Comparison of ENCODE assay signal across 8 cellular contexts in genomic region chr18:59900222-59901128, GRCh38. TPM values are rescaled to one million over a fixed set of nuclear protein-coding genes. Genes with fewer than 3 reads are reported as not detected.
DNase-seq lines count a peak whose midpoint lies in the region; ATAC-seq and TF ChIP-seq lines count a peak whose summit lies in the region.

No MANE protein-coding gene starts in this region.

- H3K36me3 Mint-ChIP-seq in CD8-positive, alpha-beta memory T cell: peaks cover 0 to 28% (median 0%) of the 10 kb centered on the region in 3 donors

- peak; percentile 52 to 85 (median 68) for DNase-seq in CD8-positive, alpha-beta memory T cell
- DNase-seq in NOMO-1 treated with dmso at 0.1 percent for 144 hours (lab: John Stamatoyannopoulos, UW; ENCODE audit: unreplicated experiment) (peak; percentile 76), activated T-cell treated with anti-CD3 and anti-CD28 coated beads for 1 hour (ENCODE audit: low read depth) (peak; percentile 40), fibroblast of lung (ENCODE audit: low read depth in 2 of 2) (peak; percentile 83 to 88), transverse colon (peak; percentile 64)

- H3K4me2 ChIP-seq in fibroblast of lung (ENCODE audit: extremely low read depth, insufficient read depth, low read length): peak overlapping the region; percentile 61

- peak overlapping the region; percentile 85 for H3K27ac ChIP-seq in CD8-positive, alpha-beta memory T cell (ENCODE audit: low read depth, low read length)
- H3K27ac ChIP-seq in fibroblast of lung (ENCODE audit: insufficient read depth, low read length) (peak overlapping the region; percentile 87), transverse colon (peak overlapping the region; percentile 85 to 94 (median 90))

- H3K4me3 ChIP-seq in CD8-positive, alpha-beta memory T cell (ENCODE audit: low read length): peak overlapping the region; percentile 72
- H3K4me3 ChIP-seq in fibroblast of lung (replicated peaks in 1 of 4; ENCODE audit: control extremely low read depth in 1 of 4, insufficient read depth in 1 of 4, low read depth in 3 of 4, low read length in 4 of 4) (peak overlapping the region; percentile 76 to 98 (median 88)), neuron (ENCODE audit: low read length) (peak overlapping the region; percentile 67), transverse colon (peak overlapping the region; percentile 37 to 72 (median 58))

- no peaks in the 10 kb centered on the region for H3K27me3 ChIP-seq in CD8-positive, alpha-beta memory T cell (ENCODE audit: insufficient read depth, low read length, poor library complexity, severe bottlenecking)
- H3K27me3 ChIP-seq in fibroblast of lung (ENCODE audit: control insufficient read depth, insufficient read depth, low read length): no peaks in the 10 kb centered on the region
- H3K27me3 ChIP-seq in neuron (ENCODE audit: insufficient read depth, low read length): peaks cover 25% of the 10 kb centered on the region
- H3K27me3 ChIP-seq in transverse colon: peaks cover 5% of the 10 kb centered on the region

- 2 to 8% methylated on average over 13 to 40 of the region's 51 CpGs for WGBS in transverse colon (ENCODE audit: low coverage in 1 of 2), 2 donors

- ATAC-seq in GM19397 (IDR thresholded peaks at IDR 0.05; ENCODE audit: unreplicated experiment) (peak; percentile 35), HG03558 (IDR thresholded peaks at IDR 0.05; ENCODE audit: extremely low read depth, unreplicated experiment) (peak; percentile 3)

- in situ Hi-C loops in transverse colon (cut with MboI; ENCODE audit: low pct_ligation_motif_present in 1 of 4, low pct_unique_long_range_greater_than_20kb in 1 of 4, low sequenced_read_pairs in 3 of 4): no loop called here

- no peaks in the 10 kb centered on the region for H3K27me3 Mint-ChIP-seq in CD8-positive, alpha-beta memory T cell

- TF ChIP-seq EP300 in transverse colon (IDR thresholded peaks at IDR 0.05; ENCODE audit: low read depth): no peak

- no peaks in the 10 kb centered on the region for H3K9me3 ChIP-seq in CD8-positive, alpha-beta memory T cell (ENCODE audit: low read length)
- H3K9me3 ChIP-seq in fibroblast of lung (ENCODE audit: control insufficient read depth, insufficient read depth, low read depth, low read length): no peaks in the 10 kb centered on the region
- peaks cover 6% of the 10 kb centered on the region for H3K9me3 ChIP-seq in neuron (ENCODE audit: low read length)
- no peaks in the 10 kb centered on the region for H3K9me3 ChIP-seq in transverse colon

- peak overlapping the region; percentile 97 to 99 (median 99) for H3K4me3 Mint-ChIP-seq in CD8-positive, alpha-beta memory T cell

- H3K9me3 Mint-ChIP-seq in CD8-positive, alpha-beta memory T cell: no peaks in the 10 kb centered on the region

- H3K4me1 ChIP-seq in CD8-positive, alpha-beta memory T cell (ENCODE audit: insufficient read depth, low read length): peaks cover 42% of the 10 kb centered on the region
- H3K4me1 ChIP-seq in fibroblast of lung (ENCODE audit: control insufficient read depth, extremely low read depth, insufficient read depth, low read length) (peaks cover 9% of the 10 kb centered on the region), neuron (ENCODE audit: insufficient read depth, low read length) (peaks cover 14% of the 10 kb centered on the region), transverse colon (peaks cover 0 to 31% (median 9%) of the 10 kb centered on the region in 4 donors)

- CTCF ChIA-PET in CD8-positive, alpha-beta memory T cell (lab: Charles Lee): interaction anchor here (1.0 kb wide), 1 partner anchor 18 kb away, joined by 3 read pairs; no protein-coding TSS in a partner anchor

- H3K79me2 ChIP-seq in fibroblast of lung (ENCODE audit: control insufficient read depth, insufficient read depth, low read length): peaks cover 22% of the 10 kb centered on the region

- TF ChIP-seq CTCF in fibroblast of lung (conservative IDR thresholded peaks at IDR 0.05 in 1 of 2, IDR thresholded peaks at IDR 0.05 in 1 of 2; ENCODE audit: low read depth in 1 of 2, low read length in 2 of 2): no peak
- TF ChIP-seq CTCF in transverse colon (IDR thresholded peaks at IDR 0.05): no peak

- no peaks in the 10 kb centered on the region for H4K20me1 ChIP-seq in fibroblast of lung (ENCODE audit: control insufficient read depth, extremely low read depth, insufficient read depth, low read length)

- peaks cover 47 to 53% (median 50%) of the 10 kb centered on the region in 3 donors for H3K4me1 Mint-ChIP-seq in CD8-positive, alpha-beta memory T cell

- peak overlapping the region; percentile 79 for H3K9ac ChIP-seq in fibroblast of lung (ENCODE audit: insufficient read depth, low read length)

- H3K27ac Mint-ChIP-seq in CD8-positive, alpha-beta memory T cell: peak overlapping the region; percentile 94 to 99 (median 98)

- H2AFZ ChIP-seq in fibroblast of lung (ENCODE audit: low read length) (no peak overlapping the region), neuron (ENCODE audit: low read depth, low read length) (peak overlapping the region; percentile 68)

- peak; percentile 31 for TF ChIP-seq POLR2A in transverse colon (IDR thresholded peaks at IDR 0.05)

- intact Hi-C loops in transverse colon (cut with DNase I; ENCODE audit: low total_unique reads): no loop called here

- no peaks in the 10 kb centered on the region for H3K36me3 ChIP-seq in CD8-positive, alpha-beta memory T cell (ENCODE audit: insufficient read depth, low read length)
- H3K36me3 ChIP-seq in fibroblast of lung (ENCODE audit: control insufficient read depth, insufficient read depth, low read length) (peaks cover 2% of the 10 kb centered on the region), neuron (ENCODE audit: insufficient read depth, low read length) (peaks cover 9% of the 10 kb centered on the region), transverse colon (no peaks in the 10 kb centered on the region)

- POLR2A ChIA-PET in CD8-positive, alpha-beta memory T cell (lab: Charles Lee): interaction anchor here (0.5 to 1.2 kb wide), 3 partner anchors 15 to 20 kb away, joined by 3 to 6 read pairs (median 3); no protein-coding TSS in a partner anchor

RNA-seq across cellular contexts. Expression of gene PMAIP1, which starts 0.7 kb away (rescaled TPM):
- 10 to 100 TPM; 82.8 to 83.6 TPM for total RNA-seq in CD8-positive, alpha-beta memory T cell
- 15.0 TPM for polyA plus RNA-seq in CD8-positive, alpha-beta memory T cell
- total RNA-seq in fibroblast of lung (29.8 and 34.7 TPM in 2 replicates), transverse colon (10 to 100 TPM in 1 of 4 donors, 1 to 10 TPM in 1, under 1 TPM in 1, not detected in 1; 0.82 to 66.5 (median 3.5) TPM)
- polyA plus RNA-seq in fibroblast of lung: 8.5 and 15.9 TPM in 2 replicates
- polyA plus RNA-seq in fibroblast of lung (2012): 6.9 and 14.8 TPM in 2 replicates
- 0.16 and 1.5 TPM in 2 replicates for polyA minus RNA-seq in fibroblast of lung (ENCODE audit: low replicate concordance)

Comparison
In these comparisons a context has a peak if more than half of its experiments do, and no peak if none do; other contexts are left out.
1. Peak in every context shown above with its lines: DNase-seq, ATAC-seq, H3K4me3 ChIP-seq and H3K27ac ChIP-seq.